Comparison of ENCODE assay signal across 11 cellular contexts in the genomic region with DNA sequence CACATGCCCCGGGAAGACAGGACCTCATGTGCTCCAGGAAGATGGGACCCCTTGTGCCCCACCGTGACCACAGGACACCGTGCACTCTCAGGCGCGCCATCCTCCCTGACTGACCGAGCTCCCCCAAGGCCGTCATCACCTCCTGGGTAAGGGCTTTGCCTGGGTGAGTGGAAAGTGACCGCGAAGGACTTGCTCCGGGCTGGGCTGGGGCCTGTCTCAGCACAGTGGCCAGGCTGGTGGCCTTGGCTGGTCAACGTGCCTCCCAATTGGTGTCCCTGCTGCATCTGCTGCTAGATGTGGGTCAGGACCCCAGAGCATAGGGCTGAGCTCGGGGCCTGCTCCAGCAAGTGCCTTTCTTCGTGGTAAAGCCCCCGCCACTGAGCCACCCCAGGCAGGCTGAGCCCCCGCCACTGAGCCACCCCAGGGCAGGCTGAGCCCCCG.
"Had no signal": no experiment of that assay in that cellular context is flagged by ENCODE, and none has a peak within 500 bp of the region (broad histone marks: within the 10 kb centered on the region; RNA-seq: fewer than 3 reads in every experiment).

No MANE protein-coding gene starts in this region.

- FAIRE-seq: endometrium, islet of Langerhans had no signal

- H3K27me3 ChIP-seq: testis had no signal

- DNase-seq: activated CD4-positive, alpha-beta T cell treated with anti-CD3 and anti-CD28 coated beads, Interleukin-2, amount 10 ng/mL, durations not matched to agents 7 days and 5 days; activated CD4-positive, CD25-positive, alpha-beta regulatory T cell; activated naive CD4-positive, alpha-beta T cell treated with Interleukin-2 at 50 U/mL for 16 hours; midbrain; retina; stimulated activated naive CD8-positive, alpha-beta T cell treated with anti-CD3 and anti-CD28 coated beads, Interleukin-15, amount 100 ng/mL, for 72 hours; SW 1271; testis had no signal

- ATAC-seq: stimulated activated naive CD8-positive, alpha-beta T cell treated with anti-CD3 and anti-CD28 coated beads, Interleukin-15, amount 100 ng/mL, for 72 hours had no signal

- H3K27ac ChIP-seq: testis had no signal

- H3K9me3 ChIP-seq: testis had no signal

- H3K4me1 ChIP-seq: testis had no signal

- H3K4me3 ChIP-seq: smooth muscle cell, testis had no signal
